ENCODE assay signal across 29 cellular contexts in the genomic region with DNA sequence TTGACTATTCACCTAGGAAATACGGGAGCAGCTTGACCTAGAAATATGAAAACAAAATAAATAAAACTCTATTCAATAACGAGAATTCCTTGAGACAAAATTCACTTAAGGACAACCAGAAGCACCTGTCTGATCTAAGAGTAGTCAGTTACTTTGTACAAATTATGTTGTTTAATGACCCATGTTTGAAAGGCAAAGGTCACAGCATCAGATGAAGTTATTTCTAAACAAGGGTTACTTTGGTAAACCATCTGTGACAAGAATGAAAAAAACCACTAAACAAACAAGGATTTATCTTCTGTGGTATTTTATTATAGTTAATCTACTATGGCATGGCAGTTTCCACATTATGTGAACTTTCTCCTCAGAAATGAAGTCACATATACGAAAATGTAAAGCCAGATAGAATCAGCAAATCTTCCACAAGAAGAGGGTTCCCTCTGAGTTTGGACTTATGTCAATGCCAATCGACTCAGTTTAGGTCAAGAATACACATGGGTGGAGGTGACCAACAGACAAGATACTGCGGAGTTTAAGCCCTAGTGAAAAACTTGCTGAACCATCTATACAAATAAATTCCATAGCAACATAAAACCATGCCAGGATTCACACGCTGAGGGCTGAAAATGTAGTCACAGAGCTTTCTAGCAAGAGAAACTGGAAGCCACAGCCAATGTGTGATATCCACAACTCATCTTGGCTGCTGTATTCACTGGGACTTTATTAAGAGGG.
"Had no signal": no experiment of that assay in that cellular context is flagged by ENCODE, and none has a peak within 500 bp of the region (broad histone marks: within the 10 kb centered on the region; RNA-seq: fewer than 3 reads in every experiment).

No MANE protein-coding gene starts in this region.

- FAIRE-seq: pancreas had no signal

- DNase-seq: activated CD4-positive, alpha-beta memory T cell treated with anti-CD3 and anti-CD28 coated beads, Interleukin-2, amount 10 ng/mL, durations not matched to agents 7 days and 5 days; activated CD4-positive, alpha-beta T cell treated with anti-CD3 and anti-CD28 coated beads for 1 hour; activated CD4-positive, alpha-beta T cell treated with anti-CD3 and anti-CD28 coated beads, Interleukin-2, amount 10 ng/mL, durations not matched to agents 7 days and 5 days; activated CD8-positive, alpha-beta memory T cell treated with anti-CD3 and anti-CD28 coated beads, Interleukin-2, amount 50 U/mL, for 48 hours; activated naive CD8-positive, alpha-beta T cell treated with anti-CD3 and anti-CD28 coated beads, Interleukin-2, amount 50 U/mL, for 24 hours; activated T-cell treated with anti-CD3 and anti-CD28 coated beads, Interleukin-2, amount 50 U/mL, for 24 hours; anterior cingulate cortex; body of pancreas; cerebellar nuclear complex; effector memory CD8-positive, alpha-beta T cell; esophagus squamous epithelium; foreskin melanocyte; heart right ventricle; kidney glomerular epithelial cell; left ventricle myocardium inferior; naive B cell; nephron progenitor cell; pancreas; stimulated activated CD4-positive, alpha-beta T cell treated with anti-CD3 and anti-CD28 coated beads, Interleukin-2, amount 100 ng/mL, for 24 hours; stimulated activated naive CD4-positive, alpha-beta T cell; T-helper 2 cell had no signal

- H3K27me3 ChIP-seq: body of pancreas, cardiac muscle cell, esophagus squamous epithelium, heart right ventricle, neutrophil, pancreas, suprapubic skin, tibial nerve had no signal

- H3K4me3 ChIP-seq: body of pancreas, cardiac muscle cell, coronary artery, esophagus squamous epithelium, heart right ventricle, left ventricle myocardium inferior, pancreas, prostate gland, smooth muscle cell, suprapubic skin, tibial nerve had no signal

- H3K4me2 ChIP-seq: smooth muscle cell had no signal

- ATAC-seq: activated naive CD8-positive, alpha-beta T cell treated with anti-CD3 and anti-CD28 coated beads, Interleukin-2, amount 50 U/mL, for 24 hours; body of pancreas; effector memory CD8-positive, alpha-beta T cell; heart right ventricle; pancreas; WTC11 had no signal

- H3K9me3 ChIP-seq: body of pancreas, esophagus squamous epithelium, heart right ventricle, left ventricle myocardium inferior, neutrophil, pancreas, prostate gland, suprapubic skin, tibial nerve had no signal

- H3K27ac ChIP-seq: body of pancreas, cardiac muscle cell, coronary artery, esophagus squamous epithelium, heart right ventricle, left ventricle myocardium inferior, neutrophil, pancreas, prostate gland, suprapubic skin, tibial nerve had no signal

- H3K4me1 ChIP-seq: body of pancreas, esophagus squamous epithelium, heart right ventricle, left ventricle myocardium inferior, pancreas, prostate gland, suprapubic skin, tibial nerve had no signal
